8 cellular contexts compared by ENCODE assay signal in genomic region chr1:23019094-23019850, GRCh38. TPM values are rescaled to one million over a fixed set of nuclear protein-coding genes. Genes with fewer than 3 reads are reported as not detected.
DNase-seq lines count a peak whose midpoint lies in the region; ATAC-seq and TF ChIP-seq lines count a peak whose summit lies in the region.

KDM1A (plus strand) TSS chr1:23019468; CDS start chr1:23019597, 129 bp downstream.

- TF ChIP-seq POLR2A in GM19099 (IDR thresholded peaks at IDR 0.05; ENCODE audit: extremely low read depth, insufficient read length, low read depth), result peak; percentile 81

- peak within 1 kb of the TSS; percentile 98 for H3K4me3 Mint-ChIP-seq in activated CD4-positive, alpha-beta T cell treated with anti-CD3 and anti-CD28 coated beads for 36 hours

- peak; percentile 11; the same call in 1 of the 2 replicates for TF ChIP-seq CTCF in BE2C (IDR thresholded peaks at IDR 0.05; ENCODE audit: low read depth, low read length)
- no peak for TF ChIP-seq CTCF in choroid plexus epithelial cell (conservative IDR thresholded peaks at IDR 0.05; ENCODE audit: low read depth, low read length)

- H3K27me3 ChIP-seq in BE2C, result no peaks in the 10 kb centered on the region

- CTCF ChIA-PET in activated CD4-positive, alpha-beta T cell treated with anti-CD3 and anti-CD28 coated beads for 36 hours (lab: Charles Lee), result interaction anchor here (0.6 to 2.6 kb wide), 4 partner anchors 44 to 1117 kb away, joined by 3 to 10 read pairs (median 3); no protein-coding TSS in a partner anchor

- no peaks in the 10 kb centered on the region for H3K27me3 Mint-ChIP-seq in activated CD4-positive, alpha-beta T cell treated with anti-CD3 and anti-CD28 coated beads for 36 hours

- no peaks in the 10 kb centered on the region; the same call in 1 of the 2 replicates for H3K9me3 ChIP-seq in BE2C

- peak within 1 kb of the TSS; percentile 90 for H3K27ac Mint-ChIP-seq in activated CD4-positive, alpha-beta T cell treated with anti-CD3 and anti-CD28 coated beads for 36 hours

- no peaks in the 10 kb centered on the region for H3K4me1 ChIP-seq in BE2C

- intact Hi-C loops in activated CD4-positive, alpha-beta T cell treated with anti-CD3 and anti-CD28 coated beads for 36 hours (cut with DNase I, micrococcal nuclease), result loop anchor here (1.0 to 5.0 kb wide), 5 partner anchors 148 to 567 kb away; partner anchors contain the start of genes LUZP1 (in 2 of the 2), HNRNPR (in 1 of the 2) and ZBTB40 (in 1 of the 2)

- POLR2A ChIA-PET in activated CD4-positive, alpha-beta T cell treated with anti-CD3 and anti-CD28 coated beads for 36 hours (lab: Charles Lee), result interaction anchor here (0.6 kb wide), 1 partner anchor 611 kb away, joined by 10 read pairs; no protein-coding TSS in a partner anchor

- H3K9me3 Mint-ChIP-seq in activated CD4-positive, alpha-beta T cell treated with anti-CD3 and anti-CD28 coated beads for 36 hours (ENCODE audit: low read depth), result peaks cover 7% of the 10 kb centered on the region

- DNase-seq in BE2C, result peak; percentile 95
- DNase-seq in NCI-H510A (lab: John Stamatoyannopoulos, UW), result peak; percentile 96
- peak; percentile 96 for DNase-seq in activated CD4-positive, alpha-beta T cell treated with anti-CD3 and anti-CD28 coated beads for 36 hours
- DNase-seq in choroid plexus epithelial cell (ENCODE audit: low read depth), result peak; percentile 98
- DNase-seq in kidney glomerular epithelial cell (lab: John Stamatoyannopoulos, UW), result peak; percentile 93
- DNase-seq in stimulated activated CD4-positive, alpha-beta T cell treated with anti-CD3 and anti-CD28 coated beads, Interleukin-1b, Interleukin-23, amount 100 ng/mL, for 1 hour (ENCODE audit: low read depth in 2 of 2), result peak; percentile 83 to 94

- peaks cover 43% of the 10 kb centered on the region for H3K4me1 Mint-ChIP-seq in activated CD4-positive, alpha-beta T cell treated with anti-CD3 and anti-CD28 coated beads for 36 hours

- H3K4me3 ChIP-seq in BE2C (ENCODE audit: low read depth, low read length) (peak within 1 kb of the TSS; percentile 82), choroid plexus epithelial cell (ENCODE audit: low read depth, low read length) (peak within 1 kb of the TSS; percentile 88)

- peaks cover 22% of the 10 kb centered on the region for H3K36me3 Mint-ChIP-seq in activated CD4-positive, alpha-beta T cell treated with anti-CD3 and anti-CD28 coated beads for 36 hours (ENCODE audit: low read depth)

- ATAC-seq in HG03432 (IDR thresholded peaks at IDR 0.05; ENCODE audit: unreplicated experiment), result peak; percentile 88
- ATAC-seq in activated CD4-positive, alpha-beta T cell treated with anti-CD3 and anti-CD28 coated beads for 36 hours, result peak; percentile 97

- H3K36me3 ChIP-seq in BE2C, result no peaks in the 10 kb centered on the region; the same call in 1 of the 2 replicates

RNA-seq across cellular contexts. Expression of gene KDM1A, which starts in this region (rescaled TPM):
- polyA plus RNA-seq in BE2C (2012; ENCODE audit: insufficient read depth, insufficient read length, low read depth), result 53.9 TPM
- total RNA-seq in activated CD4-positive, alpha-beta T cell treated with anti-CD3 and anti-CD28 coated beads for 36 hours, result 10 to 100 TPM; 66.5 to 73.2 TPM

Comparison
In these comparisons a context has a peak if more than half of its experiments do, and no peak if none do; other contexts are left out.
1. Peak in every context shown above with its lines: DNase-seq, ATAC-seq and H3K4me3 ChIP-seq.